9 cellular contexts compared by ENCODE assay signal in the genomic region with DNA sequence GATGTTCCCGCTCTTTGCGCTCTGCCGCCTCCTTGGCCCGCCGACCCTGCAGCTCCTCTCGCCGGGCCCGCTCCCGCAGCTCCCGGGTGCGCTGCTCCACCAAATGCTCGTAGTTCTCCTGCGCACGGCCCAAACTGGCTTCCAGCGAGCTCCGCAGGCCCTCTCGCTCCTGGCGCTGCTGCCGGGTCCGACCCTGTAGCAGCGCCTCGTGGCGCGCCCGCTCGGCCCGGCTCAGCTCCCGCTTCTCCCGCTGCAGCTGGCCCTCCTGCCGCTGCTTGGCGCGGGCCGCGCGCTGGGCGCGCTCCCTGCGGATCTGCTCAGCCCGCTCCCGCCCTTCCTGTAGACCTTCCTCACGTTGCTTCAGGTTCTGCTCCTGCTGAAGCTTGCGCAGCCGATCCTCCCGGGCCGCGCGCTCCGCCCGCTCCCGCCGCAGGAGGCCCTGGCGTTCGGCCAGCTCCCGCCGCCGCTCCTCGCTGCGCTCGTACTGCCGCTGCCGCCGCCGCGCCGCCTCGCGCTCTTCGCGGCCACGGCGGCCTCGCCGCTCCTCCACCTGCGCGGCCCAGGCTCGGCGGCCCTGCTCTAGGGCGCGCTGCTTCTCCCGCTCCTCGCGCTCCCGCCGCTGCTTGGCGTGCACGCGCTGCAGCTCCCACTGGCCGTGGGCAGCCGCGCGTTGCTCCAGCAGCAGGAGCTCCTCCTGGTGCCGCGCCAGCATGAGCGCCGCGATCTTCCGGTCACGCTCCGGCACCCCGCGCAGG. TPM values are rescaled to one million over a fixed set of nuclear protein-coding genes. Genes with fewer than 3 reads are reported as not detected.
A peak's percentile ranks its signal among the peaks of the same experiment; 100 is the strongest.
DNase-seq lines count a peak whose midpoint lies in the region; ATAC-seq and TF ChIP-seq lines count a peak whose summit lies in the region.
"Had no signal": no experiment of that assay in that cellular context is flagged by ENCODE, and none has a peak within 500 bp of the region (broad histone marks: within the 10 kb centered on the region; RNA-seq: fewer than 3 reads in every experiment).

No MANE protein-coding gene starts in this region.

- DNase-seq in SW480 (ENCODE audit: low spot score) (peak; percentile 70), left cardiac atrium (peak; percentile 28)

- ATAC-seq in left cardiac atrium (peak; percentile 36 to 52), GM21619 (IDR thresholded peaks at IDR 0.05; ENCODE audit: unreplicated experiment) (no peak), GM18858 (IDR thresholded peaks at IDR 0.05; ENCODE audit: unreplicated experiment) (no peak), HG03457 (IDR thresholded peaks at IDR 0.05; ENCODE audit: unreplicated experiment) (no peak), HG02623 (IDR thresholded peaks at IDR 0.05; ENCODE audit: unreplicated experiment) (no peak)
- no peak for ATAC-seq in stimulated activated memory B cell treated with anti-CD40 and anti-IgM and Interleukin-4, amounts not matched to agents 10 μg/mL and 1 μg/mL and 100 μg/mL, for 72 hours

- H3K4me3 Mint-ChIP-seq in stimulated activated memory B cell treated with anti-CD40 and anti-IgM and Interleukin-4, amounts not matched to agents 10 μg/mL and 1 μg/mL and 100 μg/mL, for 72 hours = peak overlapping the region; percentile 58

- CTCF ChIA-PET in HEK293 (lab: Yijun Ruan, JAX) = interaction anchor here (0.6 to 4.7 kb wide), 8 partner anchors 8 to 329 kb away, joined by 3 to 31 read pairs (median 4); no protein-coding TSS in a partner anchor

- no peaks in the 10 kb centered on the region for H3K36me3 Mint-ChIP-seq in stimulated activated memory B cell treated with anti-CD40 and anti-IgM and Interleukin-4, amounts not matched to agents 10 μg/mL and 1 μg/mL and 100 μg/mL, for 72 hours

- intact Hi-C loops in left cardiac atrium (cut with DNase I) = no loop called here

- no peak overlapping the region for H3K27ac Mint-ChIP-seq in stimulated activated memory B cell treated with anti-CD40 and anti-IgM and Interleukin-4, amounts not matched to agents 10 μg/mL and 1 μg/mL and 100 μg/mL, for 72 hours

- H3K4me1 Mint-ChIP-seq in stimulated activated memory B cell treated with anti-CD40 and anti-IgM and Interleukin-4, amounts not matched to agents 10 μg/mL and 1 μg/mL and 100 μg/mL, for 72 hours = peaks cover 20% of the 10 kb centered on the region

- peaks cover 3% of the 10 kb centered on the region for H3K4me1 ChIP-seq in HEK293 (ENCODE audit: control insufficient read depth, insufficient read depth, low read length)

- no peaks in the 10 kb centered on the region for H3K9me3 ChIP-seq in HEK293 (ENCODE audit: control insufficient read depth, insufficient read depth, low read depth, low read length)

- peak overlapping the region; percentile 24 for H3K4me3 ChIP-seq in HEK293 (ENCODE audit: low read depth, low read length)

- H3K27ac ChIP-seq in HEK293 (ENCODE audit: extremely low read depth, low read depth, low read length) = peak overlapping the region; percentile 78
- H3K27ac ChIP-seq: KMS-11 had no signal

- no peak for TF ChIP-seq CTCF in HEK293 (tag by site-specific recombination; IDR thresholded peaks at IDR 0.05)

- peaks cover 87% of the 10 kb centered on the region for H3K27me3 Mint-ChIP-seq in stimulated activated memory B cell treated with anti-CD40 and anti-IgM and Interleukin-4, amounts not matched to agents 10 μg/mL and 1 μg/mL and 100 μg/mL, for 72 hours

- H3K36me3 ChIP-seq in HEK293 (ENCODE audit: control insufficient read depth in 2 of 2, insufficient read depth in 1 of 2, low read length in 2 of 2) = no peaks in the 10 kb centered on the region

- POLR2A ChIA-PET in HEK293 (lab: Yijun Ruan, JAX) = no interaction called here

- no peaks in the 10 kb centered on the region for H3K9me3 Mint-ChIP-seq in stimulated activated memory B cell treated with anti-CD40 and anti-IgM and Interleukin-4, amounts not matched to agents 10 μg/mL and 1 μg/mL and 100 μg/mL, for 72 hours

TF ChIP-seq in HEK293, 187 proteins besides CTCF, POLR2A, EP300 and RAD21 (continues in another document):
- TF ChIP-seq ZNF37A (tag by site-specific recombination; IDR thresholded peaks at IDR 0.05) = no peak
- TF ChIP-seq ZNF354C (tag by site-specific recombination; IDR thresholded peaks at IDR 0.05; ENCODE audit: borderline replicate concordance, low read depth) = no peak
- TF ChIP-seq, protein P1, sequence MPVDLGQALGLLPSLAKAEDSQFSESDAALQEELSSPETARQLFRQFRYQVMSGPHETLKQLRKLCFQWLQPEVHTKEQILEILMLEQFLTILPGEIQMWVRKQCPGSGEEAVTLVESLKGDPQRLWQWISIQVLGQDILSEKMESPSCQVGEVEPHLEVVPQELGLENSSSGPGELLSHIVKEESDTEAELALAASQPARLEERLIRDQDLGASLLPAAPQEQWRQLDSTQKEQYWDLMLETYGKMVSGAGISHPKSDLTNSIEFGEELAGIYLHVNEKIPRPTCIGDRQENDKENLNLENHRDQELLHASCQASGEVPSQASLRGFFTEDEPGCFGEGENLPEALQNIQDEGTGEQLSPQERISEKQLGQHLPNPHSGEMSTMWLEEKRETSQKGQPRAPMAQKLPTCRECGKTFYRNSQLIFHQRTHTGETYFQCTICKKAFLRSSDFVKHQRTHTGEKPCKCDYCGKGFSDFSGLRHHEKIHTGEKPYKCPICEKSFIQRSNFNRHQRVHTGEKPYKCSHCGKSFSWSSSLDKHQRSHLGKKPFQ (tag by site-specific recombination; IDR thresholded peaks at IDR 0.05) = no peak
- peak; percentile 40 for TF ChIP-seq ZNF341 (tag by site-specific recombination; IDR thresholded peaks at IDR 0.05; ENCODE audit: low read depth)
- peak; percentile 14 for TF ChIP-seq SETDB1 (IDR thresholded peaks at IDR 0.05; ENCODE audit: insufficient read length, low read length)
- TF ChIP-seq ZNF610 (tag by site-specific recombination; IDR thresholded peaks at IDR 0.05; ENCODE audit: borderline replicate concordance) = peak; percentile 79; the same call in 1 of the 2 replicates
- no peak for TF ChIP-seq ZNF211 (tag by site-specific recombination; IDR thresholded peaks at IDR 0.05; ENCODE audit: low read depth)
- 0 out of 2 replicates have a peak, but pooled peaks have one; percentile 9 for TF ChIP-seq HOXA7 (CRISPR knock-in tag; IDR thresholded peaks at IDR 0.05; ENCODE audit: borderline replicate concordance)
- TF ChIP-seq ZNF433 (tag by site-specific recombination; IDR thresholded peaks at IDR 0.05; ENCODE audit: low read depth) = no peak
- TF ChIP-seq KLF1 (tag by site-specific recombination; IDR thresholded peaks at IDR 0.05) = 0 out of 2 replicates have a peak, but pooled peaks have one; percentile 20
- no peak for TF ChIP-seq ZBTB7A (tag by site-specific recombination; IDR thresholded peaks at IDR 0.05; ENCODE audit: low read depth)
- TF ChIP-seq, protein P2, sequence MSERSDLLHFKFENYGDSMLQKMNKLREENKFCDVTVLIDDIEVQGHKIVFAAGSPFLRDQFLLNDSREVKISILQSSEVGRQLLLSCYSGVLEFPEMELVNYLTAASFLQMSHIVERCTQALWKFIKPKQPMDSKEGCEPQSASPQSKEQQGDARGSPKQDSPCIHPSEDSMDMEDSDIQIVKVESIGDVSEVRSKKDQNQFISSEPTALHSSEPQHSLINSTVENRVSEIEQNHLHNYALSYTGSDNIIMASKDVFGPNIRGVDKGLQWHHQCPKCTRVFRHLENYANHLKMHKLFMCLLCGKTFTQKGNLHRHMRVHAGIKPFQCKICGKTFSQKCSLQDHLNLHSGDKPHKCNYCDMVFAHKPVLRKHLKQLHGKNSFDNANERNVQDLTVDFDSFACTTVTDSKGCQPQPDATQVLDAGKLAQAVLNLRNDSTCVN (tag by site-specific recombination; optimal IDR thresholded peaks at IDR 0.05) = peak; percentile 61
- peak; percentile 37; the same call in 1 of the 2 replicates for TF ChIP-seq ZSCAN30 (tag by site-specific recombination; IDR thresholded peaks at IDR 0.05)
- no peak for TF ChIP-seq ZNF140 (tag by site-specific recombination; IDR thresholded peaks at IDR 0.05)
- TF ChIP-seq ZIC2 (tag by site-specific recombination; IDR thresholded peaks at IDR 0.05) = peak; percentile 30; the same call in 1 of the 2 replicates
- no peak for TF ChIP-seq ZNF747 (tag by site-specific recombination; IDR thresholded peaks at IDR 0.05)
- TF ChIP-seq OSR2 (tag by site-specific recombination; IDR thresholded peaks at IDR 0.05) = peak; percentile 25; the same call in 1 of the 2 replicates
- peak; percentile 58; the same call in 1 of the 2 replicates for TF ChIP-seq GLIS1 (tag by site-specific recombination; IDR thresholded peaks at IDR 0.05)
- TF ChIP-seq, protein P3, sequence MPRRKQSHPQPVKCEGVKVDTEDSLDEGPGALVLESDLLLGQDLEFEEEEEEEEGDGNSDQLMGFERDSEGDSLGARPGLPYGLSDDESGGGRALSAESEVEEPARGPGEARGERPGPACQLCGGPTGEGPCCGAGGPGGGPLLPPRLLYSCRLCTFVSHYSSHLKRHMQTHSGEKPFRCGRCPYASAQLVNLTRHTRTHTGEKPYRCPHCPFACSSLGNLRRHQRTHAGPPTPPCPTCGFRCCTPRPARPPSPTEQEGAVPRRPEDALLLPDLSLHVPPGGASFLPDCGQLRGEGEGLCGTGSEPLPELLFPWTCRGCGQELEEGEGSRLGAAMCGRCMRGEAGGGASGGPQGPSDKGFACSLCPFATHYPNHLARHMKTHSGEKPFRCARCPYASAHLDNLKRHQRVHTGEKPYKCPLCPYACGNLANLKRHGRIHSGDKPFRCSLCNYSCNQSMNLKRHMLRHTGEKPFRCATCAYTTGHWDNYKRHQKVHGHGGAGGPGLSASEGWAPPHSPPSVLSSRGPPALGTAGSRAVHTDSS (tag by site-specific recombination; IDR thresholded peaks at IDR 0.05) = peak; percentile 26; the same call in 1 of the 2 replicates
- peak; percentile 73; the same call in 1 of the 2 replicates for TF ChIP-seq TRIM28 (IDR thresholded peaks at IDR 0.05; ENCODE audit: borderline replicate concordance, low read length)

RNA-seq across cellular contexts. Expression of a gene that starts 2.6 kb away (rescaled TPM):
- total RNA-seq in left cardiac atrium = not detected

RNA-seq across cellular contexts. Expression of a gene that starts 39.3 kb away (rescaled TPM):
- 10 to 100 TPM; 21.8 to 28.1 TPM for total RNA-seq in left cardiac atrium

Comparison
In these comparisons a context has a peak if more than half of its experiments do, and no peak if none do; other contexts are left out.
1. ATAC-seq: peak in left cardiac atrium (2 of 2); none in stimulated activated memory B cell treated with anti-CD40 and anti-IgM and Interleukin-4, amounts not matched to agents 10 μg/mL and 1 μg/mL and 100 μg/mL, for 72 hours (single experiment), GM21619 (single experiment), GM18858 (single experiment), HG03457 (single experiment) and HG02623 (single experiment).